16 cellular contexts compared by ENCODE assay signal in genomic region chr10:30527623-30528426, GRCh38.
DNase-seq lines count a peak whose midpoint lies in the region; ATAC-seq, FAIRE-seq and TF ChIP-seq lines count a peak whose summit lies in the region.
"Had no signal": no experiment of that assay in that cellular context is flagged by ENCODE, and none has a peak within 500 bp of the region (broad histone marks: within the 10 kb centered on the region; RNA-seq: fewer than 3 reads in every experiment).

No MANE protein-coding gene starts in this region.

- peak overlapping the region; percentile 93 for H3K27ac ChIP-seq in OCI-LY1 (ENCODE audit: low read depth, low read length, poor library complexity, severe bottlenecking)
- H3K27ac ChIP-seq in H1 (ENCODE audit: low read depth, low read length) = no peak overlapping the region
- no peak overlapping the region for H3K27ac ChIP-seq in sigmoid colon

- H2BK120ac ChIP-seq in H1 (replicated peaks; ENCODE audit: low read depth, low read length) = peak overlapping the region; percentile 36

- H3K9me3 ChIP-seq in OCI-LY1 (ENCODE audit: low read length) = no peaks in the 10 kb centered on the region
- H3K9me3 ChIP-seq in H1 (ENCODE audit: insufficient read depth in 2 of 2, low read depth in 1 of 2, low read length in 1 of 2) = no peaks in the 10 kb centered on the region
- H3K9me3 ChIP-seq in sigmoid colon = no peaks in the 10 kb centered on the region

- WGBS in H1 (ENCODE audit: extremely low coverage in 1 of 2, insufficient coverage in 1 of 2, insufficient read length in 1 of 2, insufficient replicate concordance in 2 of 2, low coverage in 1 of 2, low lambda C conversion rate in 2 of 2, missing lambda C conversion rate in 1 of 2), 2 experiments = 70% methylated on average over 12 of the region's 12 CpGs; no CpG with 5 or more reads in 1 of the 2 experiments
- 36 to 67% methylated on average over 12 of the region's 12 CpGs for WGBS in sigmoid colon, 2 donors

- no peak for DNase-seq in activated T-cell treated with anti-CD3 and anti-CD28 coated beads, Interleukin-2, amount 50 U/mL, for 4 hours
- no peak for DNase-seq in activated T-cell treated with anti-CD3 and anti-CD28 coated beads, Interleukin-2, amount 50 U/mL, for 48 hours
- no peak for DNase-seq in H1 (ENCODE audit: low read depth in 1 of 2, low spot score in 2 of 2)
- DNase-seq in sigmoid colon = peak; percentile 10
- DNase-seq in AG20443 (ENCODE audit: low spot score) = no peak
- no peak for DNase-seq in DMS153 treated with DMSO at 0.1 percent for 48 hours (lab: John Stamatoyannopoulos, UW; ENCODE audit: unreplicated experiment)
- DNase-seq: anterior cingulate cortex; dermis blood vessel endothelial cell; HFFc6; midbrain; NCI-H1092; NCI-H226; stimulated activated naive CD4-positive, alpha-beta T cell had no signal

- H3K4me3 ChIP-seq in OCI-LY1 (ENCODE audit: low read depth, low read length, poor library complexity, severe bottlenecking) = no peak overlapping the region
- no peak overlapping the region for H3K4me3 ChIP-seq in H1 (ENCODE audit: extremely low read depth in 1 of 4, insufficient read depth in 2 of 4, low read depth in 3 of 4, low read length in 4 of 4)
- no peak overlapping the region for H3K4me3 ChIP-seq in sigmoid colon

- H3K36me3 ChIP-seq in OCI-LY1 (ENCODE audit: insufficient read depth, low read length) (no peaks in the 10 kb centered on the region), H1 (ENCODE audit: control insufficient read depth in 2 of 4, insufficient read depth in 4 of 4, low read length in 3 of 4) (no peaks in the 10 kb centered on the region), sigmoid colon (no peaks in the 10 kb centered on the region)

- H3K18ac ChIP-seq in H1 (ENCODE audit: extremely low read depth, low read length) = no peak overlapping the region

- no peak for TF ChIP-seq RAD21 in H1 (IDR thresholded peaks at IDR 0.05 in 1 of 2, conservative IDR thresholded peaks at IDR 0.05 in 1 of 2; ENCODE audit: low read depth in 2 of 2, low read length in 2 of 2)

- ATAC-seq in activated T-cell treated with anti-CD3 and anti-CD28 coated beads, Interleukin-2, amount 50 U/mL, for 4 hours = no peak
- ATAC-seq in HG03432 (IDR thresholded peaks at IDR 0.05; ENCODE audit: unreplicated experiment) = no peak
- ATAC-seq: Panc1 had no signal

- no peak overlapping the region for H4K91ac ChIP-seq in H1 (replicated peaks; ENCODE audit: insufficient read length, low read length)

- H4K20me1 ChIP-seq in OCI-LY1 (ENCODE audit: insufficient read depth, low read length) (no peaks in the 10 kb centered on the region), H1 (replicated peaks in 1 of 2; ENCODE audit: control insufficient read depth in 1 of 2, insufficient read depth in 2 of 2, low read length in 2 of 2) (no peaks in the 10 kb centered on the region)

- POLR2A ChIA-PET in H1 (lab: Charles Lee; ENCODE audit: partially characterized antibody) = interaction anchor here (0.6 to 1.5 kb wide), 3 partner anchors 10 to 1002 kb away, joined by 3 to 5 read pairs (median 3); no protein-coding TSS in a partner anchor

- no peak overlapping the region for H3K4ac ChIP-seq in H1 (replicated peaks; ENCODE audit: insufficient read length, low read depth, low read length)

- H3K9me3 Mint-ChIP-seq in activated T-cell treated with anti-CD3 and anti-CD28 coated beads, Interleukin-2, amount 50 U/mL, for 4 hours = no peaks in the 10 kb centered on the region
- H3K9me3 Mint-ChIP-seq: HFFc6 had no signal

- H3K27me3 Mint-ChIP-seq in activated T-cell treated with anti-CD3 and anti-CD28 coated beads, Interleukin-2, amount 50 U/mL, for 4 hours (ENCODE audit: low read depth) = peaks cover 1% of the 10 kb centered on the region

- H2AFZ ChIP-seq in OCI-LY1 (ENCODE audit: low read length) (no peak overlapping the region), H1 (ENCODE audit: low read length) (no peak overlapping the region)

- no peaks in the 10 kb centered on the region for H3K9me2 ChIP-seq in OCI-LY1 (ENCODE audit: low read depth, low read length)

- TF ChIP-seq POLR2A in H1 (IDR thresholded peaks at IDR 0.05; ENCODE audit: control extremely low read depth in 1 of 2, low read depth in 2 of 2, low read length in 2 of 2) = no peak
- TF ChIP-seq POLR2A in sigmoid colon (IDR thresholded peaks at IDR 0.05) = no peak

- intact Hi-C loops in sigmoid colon (cut with DNase I) = no loop called here

- H3K79me2 ChIP-seq in OCI-LY1 (ENCODE audit: insufficient read depth, low read length) (no peaks in the 10 kb centered on the region), H1 (ENCODE audit: control insufficient read depth in 1 of 2, insufficient read depth in 2 of 2, low read length in 2 of 2) (no peaks in the 10 kb centered on the region)

- TF ChIP-seq CTCF in OCI-LY1 (IDR thresholded peaks at IDR 0.05; ENCODE audit: low read length) (no peak), H1 (IDR thresholded peaks at IDR 0.05; ENCODE audit: control extremely low read depth in 1 of 3, insufficient read depth in 1 of 3, low read depth in 1 of 3, low read length in 3 of 3) (no peak), sigmoid colon (IDR thresholded peaks at IDR 0.05) (no peak)

- H2BK12ac ChIP-seq in H1 (ENCODE audit: low read depth, low read length) = peak overlapping the region; percentile 90

- no peak overlapping the region for H2BK15ac ChIP-seq in H1 (ENCODE audit: low read length)

- H3K14ac ChIP-seq in H1 (ENCODE audit: insufficient read length) = no peak overlapping the region

- peaks cover 69% of the 10 kb centered on the region for H3K4me1 Mint-ChIP-seq in activated T-cell treated with anti-CD3 and anti-CD28 coated beads, Interleukin-2, amount 50 U/mL, for 4 hours (ENCODE audit: low read depth)

- peak overlapping the region; percentile 9 for H3K4me3 Mint-ChIP-seq in activated T-cell treated with anti-CD3 and anti-CD28 coated beads, Interleukin-2, amount 50 U/mL, for 4 hours
- H3K4me3 Mint-ChIP-seq: HFFc6 had no signal

- H3K56ac ChIP-seq in H1 (replicated peaks; ENCODE audit: insufficient read length, low read depth, low read length) = no peak overlapping the region

- H3K36me3 Mint-ChIP-seq in activated T-cell treated with anti-CD3 and anti-CD28 coated beads, Interleukin-2, amount 50 U/mL, for 4 hours (ENCODE audit: insufficient read depth) = no peaks in the 10 kb centered on the region

- no peak overlapping the region for H3K23ac ChIP-seq in H1 (ENCODE audit: insufficient read length)

- H3K27me3 ChIP-seq in OCI-LY1 (ENCODE audit: insufficient read depth, low read length) (no peaks in the 10 kb centered on the region), H1 (replicated peaks in 1 of 4; ENCODE audit: control insufficient read depth in 3 of 4, extremely low read depth in 1 of 4, insufficient read depth in 3 of 4, low read length in 3 of 4) (no peaks in the 10 kb centered on the region), sigmoid colon (no peaks in the 10 kb centered on the region)

- no peaks in the 10 kb centered on the region for H3F3A ChIP-seq in OCI-LY1 (ENCODE audit: insufficient read depth, low read length)

- TF ChIP-seq EP300 in H1 (IDR thresholded peaks at IDR 0.05; ENCODE audit: borderline replicate concordance in 1 of 2, low read depth in 2 of 2, low read length in 2 of 2) (no peak), sigmoid colon (IDR thresholded peaks at IDR 0.05) (no peak)

- H3K79me1 ChIP-seq in H1 (ENCODE audit: low read depth, low read length) = no peaks in the 10 kb centered on the region

- no peak overlapping the region for H2BK5ac ChIP-seq in H1 (ENCODE audit: low read depth, low read length)

- H4K5ac ChIP-seq in H1 (ENCODE audit: insufficient read length, low read depth, low read length) = no peak overlapping the region

- H2AK5ac ChIP-seq in H1 (ENCODE audit: low read depth, low read length) = 0 out of 2 replicates have a peak overlapping the region, but pooled peaks have one; percentile 65

- no peak overlapping the region for H4K8ac ChIP-seq in H1 (ENCODE audit: extremely low read depth, insufficient read depth, low read length)

- no peak for FAIRE-seq in H1 (lab: Jason Lieb, UNC)

- H3K23me2 ChIP-seq in H1 (ENCODE audit: low read depth, low read length) = no peaks in the 10 kb centered on the region

- peaks cover 49% of the 10 kb centered on the region for H3K4me1 ChIP-seq in OCI-LY1 (ENCODE audit: insufficient read depth, low read length, severe bottlenecking)
- peaks cover 0 to 17% (median 0%) of the 10 kb centered on the region in 4 experiments; a peak in 5 of 7 replicates for H3K4me1 ChIP-seq in H1 (replicated peaks in 1 of 4; ENCODE audit: control insufficient read depth in 3 of 4, insufficient read depth in 4 of 4, low read length in 3 of 4)
- H3K4me1 ChIP-seq in sigmoid colon = no peaks in the 10 kb centered on the region

- H3K4me2 ChIP-seq in OCI-LY1 (ENCODE audit: low read length) = peak overlapping the region; percentile 42; the same call in 1 of the 2 replicates
- H3K4me2 ChIP-seq in H1 (ENCODE audit: insufficient read depth in 1 of 2, low read depth in 2 of 2, low read length in 2 of 2) = no peak overlapping the region; a peak in 1 of 4 replicates

- peak overlapping the region; percentile 26; the same call in 1 of the 2 replicates for H3K9ac ChIP-seq in OCI-LY1 (ENCODE audit: low read length)
- H3K9ac ChIP-seq in H1 (replicated peaks in 1 of 4; ENCODE audit: extremely low read depth in 1 of 4, low read depth in 3 of 4, low read length in 3 of 4) = no peak overlapping the region

- H2BK20ac ChIP-seq in H1 (ENCODE audit: low read length) = no peak overlapping the region

- CTCF ChIA-PET in H1 (lab: Charles Lee; ENCODE audit: partially characterized antibody) = interaction anchor here (0.7 to 3.6 kb wide), 11 partner anchors 9 to 153 kb away, joined by 3 to 10 read pairs (median 4); no protein-coding TSS in a partner anchor

TF ChIP-seq in H1, 55 proteins besides CTCF, POLR2A, EP300 and RAD21 (continues in another document):
- TF ChIP-seq MAFK (IDR thresholded peaks at IDR 0.05; ENCODE audit: low read depth, low read length) (no peak), CHD1 (IDR thresholded peaks at IDR 0.05; ENCODE audit: low read depth, low read length) (no peak), KDM4A (IDR thresholded peaks at IDR 0.05; ENCODE audit: low read depth, low read length, severe bottlenecking) (no peak), POLR2AphosphoS5 (IDR thresholded peaks at IDR 0.05; ENCODE audit: low read depth, low read length) (no peak), JUN (IDR thresholded peaks at IDR 0.05; ENCODE audit: low read depth, low read length) (no peak), CREB1 (IDR thresholded peaks at IDR 0.05) (no peak), TEAD4 (IDR thresholded peaks at IDR 0.05; ENCODE audit: low read depth, low read length) (no peak), FOSL1 (IDR thresholded peaks at IDR 0.05; ENCODE audit: insufficient read depth, low read depth, low read length) (no peak), TAF7 (optimal IDR thresholded peaks at IDR 0.05; ENCODE audit: borderline replicate concordance, low read depth, low read length) (no peak), JUND (IDR thresholded peaks at IDR 0.05; ENCODE audit: low read length) (no peak), ZNF274 (IDR thresholded peaks at IDR 0.05; ENCODE audit: borderline replicate concordance, extremely low read depth, low read length) (no peak), EGR1 (IDR thresholded peaks at IDR 0.05; ENCODE audit: borderline replicate concordance, low read depth, low read length) (no peak), KDM1A (IDR thresholded peaks at IDR 0.05; ENCODE audit: borderline replicate concordance, low read length) (no peak)
